Comparison of ENCODE assay signal across 9 cellular contexts in genomic region chr19:41328818-41329220, GRCh38. TPM values are rescaled to one million over a fixed set of nuclear protein-coding genes. Genes with fewer than 3 reads are reported as not detected.
DNase-seq lines count a peak whose midpoint lies in the region; ATAC-seq and TF ChIP-seq lines count a peak whose summit lies in the region.
"Had no signal": no experiment of that assay in that cellular context is flagged by ENCODE, and none has a peak within 500 bp of the region (broad histone marks: within the 10 kb centered on the region; RNA-seq: fewer than 3 reads in every experiment).

No MANE protein-coding gene starts in this region.

- H2AFZ ChIP-seq in KMS-11 (ENCODE audit: low read depth): no peak overlapping the region

- H3K4me2 ChIP-seq in KMS-11: no peak overlapping the region

- no peaks in the 10 kb centered on the region; the same call in 1 of the 2 replicates for H3K36me3 ChIP-seq in KMS-11 (ENCODE audit: insufficient read depth)

- H3K27me3 Mint-ChIP-seq in CD14-positive monocyte (ENCODE audit: low read depth in 3 of 3): peaks cover 0 to 2% (median 0%) of the 10 kb centered on the region in 3 donors
- H3K27me3 Mint-ChIP-seq in activated naive CD8-positive, alpha-beta T cell treated with anti-CD3 and anti-CD28 coated beads for 36 hours: no peaks in the 10 kb centered on the region

- H3K36me3 Mint-ChIP-seq in CD14-positive monocyte: peaks cover 49 to 67% of the 10 kb centered on the region in 2 donors
- peaks cover 39% of the 10 kb centered on the region for H3K36me3 Mint-ChIP-seq in activated naive CD8-positive, alpha-beta T cell treated with anti-CD3 and anti-CD28 coated beads for 36 hours

- no peak overlapping the region for H3K4me3 ChIP-seq in KMS-11 (IDR thresholded peaks at IDR 0.05; ENCODE audit: insufficient read depth, low read depth, low read length)

- H3K4me1 Mint-ChIP-seq in CD14-positive monocyte: peaks cover 76% of the 10 kb centered on the region
- peaks cover 55% of the 10 kb centered on the region for H3K4me1 Mint-ChIP-seq in activated naive CD8-positive, alpha-beta T cell treated with anti-CD3 and anti-CD28 coated beads for 36 hours

- intact Hi-C loops in CD14-positive monocyte (cut with micrococcal nuclease): loop anchor here in 1 of 2 donors (2.0 to 5.0 kb wide), 2 partner anchors 33 to 66 kb away; partner anchors contain the start of gene B9D2

- no peaks in the 10 kb centered on the region for H3K27me3 ChIP-seq in KMS-11 (ENCODE audit: insufficient read depth, low read depth)

- H3K9me3 Mint-ChIP-seq in CD14-positive monocyte: peaks cover 0 to 1% (median 0%) of the 10 kb centered on the region in 7 donors
- H3K9me3 Mint-ChIP-seq in activated naive CD8-positive, alpha-beta T cell treated with anti-CD3 and anti-CD28 coated beads for 36 hours: no peaks in the 10 kb centered on the region

- no peaks in the 10 kb centered on the region for H4K20me1 ChIP-seq in KMS-11 (ENCODE audit: insufficient read depth)

- H3K27ac ChIP-seq in KMS-11: peak overlapping the region; percentile 88; the same call in 1 of the 2 replicates

- H3K4me3 Mint-ChIP-seq in CD14-positive monocyte: peak overlapping the region; percentile 84 to 93
- no peak overlapping the region for H3K4me3 Mint-ChIP-seq in activated naive CD8-positive, alpha-beta T cell treated with anti-CD3 and anti-CD28 coated beads for 36 hours

- H3K9ac ChIP-seq in KMS-11: no peak overlapping the region

- peaks cover 41% of the 10 kb centered on the region for H3K4me1 ChIP-seq in KMS-11 (ENCODE audit: low read depth, poor library complexity, severe bottlenecking)

- H3K27ac Mint-ChIP-seq in CD14-positive monocyte: peak overlapping the region; percentile 95 to 99 (median 99)
- H3K27ac Mint-ChIP-seq in activated naive CD8-positive, alpha-beta T cell treated with anti-CD3 and anti-CD28 coated beads for 36 hours: peak overlapping the region; percentile 94

- DNase-seq in CD14-positive monocyte (ENCODE audit: low spot score): peak; percentile 86
- DNase-seq in activated naive CD8-positive, alpha-beta T cell treated with anti-CD3 and anti-CD28 coated beads for 36 hours: no peak
- DNase-seq in midbrain (lab: John Stamatoyannopoulos, UW): peak; percentile 20
- DNase-seq in AG08396 (ENCODE audit: low spot score): no peak
- DNase-seq in middle frontal gyrus (ENCODE audit: extremely low spot score, low spot score): no peak
- DNase-seq: NCI-H446 had no signal

- no peak for ATAC-seq in HG02870 (IDR thresholded peaks at IDR 0.05; ENCODE audit: unreplicated experiment)
- no peak for ATAC-seq in activated CD4-positive, CD25-positive, alpha-beta regulatory T cell treated with anti-CD3 and anti-CD28 coated beads, Interleukin-2, amount 50 U/mL, for 24 hours

- no peak for TF ChIP-seq CTCF in CD14-positive monocyte (IDR thresholded peaks at IDR 0.05)
- TF ChIP-seq CTCF in KMS-11 (conservative IDR thresholded peaks at IDR 0.05; ENCODE audit: low read depth, low read length): no peak

- peaks cover 23% of the 10 kb centered on the region for H3K79me2 ChIP-seq in KMS-11 (ENCODE audit: insufficient read depth, low read depth)

RNA-seq across cellular contexts. Expression of gene CCDC97, which starts 18.8 kb away (rescaled TPM):
- polyA plus RNA-seq in CD14-positive monocyte: 10 to 100 TPM in 1 of 2 donors, 1 to 10 TPM in 1; 8.8 to 13.0 TPM
- total RNA-seq in activated naive CD8-positive, alpha-beta T cell treated with anti-CD3 and anti-CD28 coated beads for 36 hours: 10 to 100 TPM; 19.1 to 20.5 TPM

RNA-seq across cellular contexts. Expression of gene TGFB1, which starts 24.9 kb away (rescaled TPM):
- polyA plus RNA-seq in CD14-positive monocyte: 10 to 100 TPM; 30.6 to 42.2 TPM
- total RNA-seq in activated naive CD8-positive, alpha-beta T cell treated with anti-CD3 and anti-CD28 coated beads for 36 hours: 100 to 1,000 TPM; 152 to 154 TPM

RNA-seq across cellular contexts. Expression of gene B9D2, which starts 35.1 kb away (rescaled TPM):
- 10 to 100 TPM; 25.1 to 32.5 TPM for polyA plus RNA-seq in CD14-positive monocyte
- total RNA-seq in activated naive CD8-positive, alpha-beta T cell treated with anti-CD3 and anti-CD28 coated beads for 36 hours: 1 to 10 TPM; 6.4 to 8.1 TPM

RNA-seq across cellular contexts. Expression of gene TMEM91, which starts 47.5 kb away (rescaled TPM):
- polyA plus RNA-seq in CD14-positive monocyte: 10 to 100 TPM; 29.1 to 34.9 TPM
- total RNA-seq in activated naive CD8-positive, alpha-beta T cell treated with anti-CD3 and anti-CD28 coated beads for 36 hours: 1 to 10 TPM; 4.0 to 4.5 TPM

Comparison
In these comparisons a context has a peak if more than half of its experiments do, and no peak if none do; other contexts are left out.
1. DNase-seq: peak in CD14-positive monocyte (single experiment) and midbrain (single experiment); none in activated naive CD8-positive, alpha-beta T cell treated with anti-CD3 and anti-CD28 coated beads for 36 hours (single experiment), AG08396 (single experiment) and middle frontal gyrus (single experiment).